26 cellular contexts compared by ENCODE assay signal in genomic region chr2:15684161-15685042, GRCh38.
"Had no signal": no experiment of that assay in that cellular context is flagged by ENCODE, and none has a peak within 500 bp of the region (broad histone marks: within the 10 kb centered on the region; RNA-seq: fewer than 3 reads in every experiment).

No MANE protein-coding gene starts in this region.

- H3K27ac ChIP-seq: left ventricle myocardium inferior, pancreas, prostate gland, skin epidermis, tibial nerve, uterus had no signal

- H3K4me3 ChIP-seq: left ventricle myocardium inferior, lung, pancreas, prostate gland, skin epidermis, tibial nerve, uterus had no signal

- H3K27ac Mint-ChIP-seq: immature natural killer cell; mesothelial cell of epicardium; naive B cell; natural killer cell; stimulated activated naive CD8-positive, alpha-beta T cell treated with anti-CD3 and anti-CD28 coated beads, Interleukin-15, amount 100 ng/mL, for 72 hours; type B pancreatic cell had no signal

- H3K9me3 Mint-ChIP-seq: immature natural killer cell had no signal

- H3K4me1 ChIP-seq: left ventricle myocardium inferior, pancreas, prostate gland, tibial nerve, uterus had no signal

- H3K36me3 Mint-ChIP-seq: immature natural killer cell, naive B cell, natural killer cell, type B pancreatic cell had no signal

- H3K27me3 Mint-ChIP-seq: type B pancreatic cell had no signal

- H3K27me3 ChIP-seq: pancreas, tibial nerve, uterus had no signal

- H3K4me1 Mint-ChIP-seq: immature natural killer cell; naive B cell; natural killer cell; stimulated activated naive CD8-positive, alpha-beta T cell treated with anti-CD3 and anti-CD28 coated beads, Interleukin-15, amount 100 ng/mL, for 72 hours had no signal

- DNase-seq: hypothalamus; immature natural killer cell; left ventricle myocardium inferior; mesendoderm; naive B cell; natural killer cell; nucleus accumbens; pancreas; posterior cingulate gyrus; retina; right cardiac atrium; stimulated activated CD4-positive, alpha-beta T cell treated with anti-CD3 and anti-CD28 coated beads, Interleukin-12 subunit alpha, Interleukin-12 subunit beta, amount 100 ng/mL, for 4 hours; stimulated activated CD4-positive, alpha-beta T cell treated with anti-CD3 and anti-CD28 coated beads, Interleukin-15, amount 100 ng/mL, for 24 hours; stimulated activated CD4-positive, alpha-beta T cell treated with anti-CD3 and anti-CD28 coated beads, Interleukin-2, amount 100 ng/mL, for 24 hours; stimulated activated CD4-positive, alpha-beta T cell treated with anti-CD3 and anti-CD28 coated beads, Interleukin-4, amount 100 ng/mL, for 1 hour; stimulated activated naive CD4-positive, alpha-beta T cell treated with Interleukin-2 at 50 U/mL for 16 hours; stimulated activated naive CD8-positive, alpha-beta T cell treated with anti-CD3 and anti-CD28 coated beads, Interleukin-15, amount 100 ng/mL, for 72 hours; substantia nigra; uterus had no signal

- H3K36me3 ChIP-seq: left ventricle myocardium inferior, pancreas, prostate gland, tibial nerve, uterus had no signal

- H3K9me3 ChIP-seq: pancreas, prostate gland, tibial nerve, uterus had no signal

- H3K4me3 Mint-ChIP-seq: immature natural killer cell; mesothelial cell of epicardium; naive B cell; natural killer cell; stimulated activated naive CD8-positive, alpha-beta T cell treated with anti-CD3 and anti-CD28 coated beads, Interleukin-15, amount 100 ng/mL, for 72 hours; type B pancreatic cell had no signal

- ATAC-seq: natural killer cell; pancreas; right cardiac atrium; sciatic nerve; stimulated activated naive CD8-positive, alpha-beta T cell treated with anti-CD3 and anti-CD28 coated beads, Interleukin-15, amount 100 ng/mL, for 72 hours had no signal
